In the genomic region with DNA sequence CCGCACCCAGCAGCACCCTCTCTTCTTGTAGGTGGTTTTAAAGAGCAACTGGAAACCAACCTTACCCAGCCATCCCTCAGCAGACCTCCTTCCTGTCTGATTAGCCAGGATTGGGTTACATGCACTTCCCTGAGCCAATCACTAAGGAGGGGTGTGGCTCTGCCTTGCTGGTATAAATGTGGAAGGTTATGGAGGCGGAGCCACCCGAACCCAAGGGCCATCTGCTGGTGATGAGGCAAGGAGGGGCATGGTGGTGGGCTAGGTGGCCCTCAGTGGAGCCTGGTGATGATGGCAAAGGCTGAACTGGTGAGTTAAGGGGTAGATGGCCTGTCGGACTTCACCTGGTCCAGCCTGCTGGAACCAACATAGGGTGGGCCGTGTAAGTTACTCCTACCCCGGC, we compare ENCODE assay signal across 17 cellular contexts. TPM values are rescaled to one million over a fixed set of nuclear protein-coding genes. Genes with fewer than 3 reads are reported as not detected.
A peak's percentile ranks its signal among the peaks of the same experiment; 100 is the strongest.
DNase-seq lines count a peak whose midpoint lies in the region; ATAC-seq, FAIRE-seq and TF ChIP-seq lines count a peak whose summit lies in the region.
"Had no signal": no experiment of that assay in that cellular context is flagged by ENCODE, and none has a peak within 500 bp of the region (broad histone marks: within the 10 kb centered on the region; RNA-seq: fewer than 3 reads in every experiment).

No MANE protein-coding gene starts in this region.

- CTCF ChIA-PET in WTC11 (lab: Charles Lee): interaction anchor here (1.6 kb wide), 1 partner anchor 32 kb away, joined by 5 read pairs; no protein-coding TSS in a partner anchor

- DNase-seq in COLO668 (lab: John Stamatoyannopoulos, UW; ENCODE audit: unreplicated experiment) (peak; percentile 28), ELF-1 (ENCODE audit: low read depth, low spot score) (peak; percentile 53), NAMALWA (ENCODE audit: low spot score) (peak; percentile 66), WTC11 (ENCODE audit: low spot score) (peak; percentile 34), pancreas (no peak), superior temporal gyrus (ENCODE audit: extremely low spot score) (no peak), hepatocyte (ENCODE audit: low spot score) (no peak)
- DNase-seq: effector CD8-positive, alpha-beta T cell; T-helper 1 cell had no signal

- FAIRE-seq in pancreas (lab: Jason Lieb, UNC): no peak
- FAIRE-seq: RCC 7860 had no signal

- WGBS in pancreas, 2 donors: 76 to 78% methylated on average over 6 of the region's 6 CpGs
- 93% methylated on average over 6 of the region's 6 CpGs for WGBS in hepatocyte (ENCODE audit: low lambda C conversion rate, missing lambda C conversion rate)

- H3K27me3 ChIP-seq in pancreas: no peaks in the 10 kb centered on the region
- peaks cover 8% of the 10 kb centered on the region for H3K27me3 ChIP-seq in hepatocyte
- H3K27me3 ChIP-seq: cardiac muscle cell had no signal

- H3K36me3 ChIP-seq in pancreas (no peaks in the 10 kb centered on the region), hepatocyte (replicated peaks; ENCODE audit: insufficient read depth, low read depth) (no peaks in the 10 kb centered on the region)
- H3K36me3 ChIP-seq: cardiac muscle cell had no signal

- no peaks in the 10 kb centered on the region for H3K79me2 ChIP-seq in hepatocyte

- no peak overlapping the region for H2AFZ ChIP-seq in hepatocyte

- intact Hi-C loops in pancreas (cut with DNase I): no loop called here

- no peak overlapping the region for H3K4me2 ChIP-seq in hepatocyte

- H3K4me3 Mint-ChIP-seq in WTC11: no peak overlapping the region
- H3K4me3 Mint-ChIP-seq: activated naive CD8-positive, alpha-beta T cell had no signal

- no peaks in the 10 kb centered on the region for H3K36me3 Mint-ChIP-seq in WTC11
- H3K36me3 Mint-ChIP-seq: activated naive CD8-positive, alpha-beta T cell had no signal

- H4K20me1 ChIP-seq in hepatocyte (ENCODE audit: insufficient read depth, poor library complexity, severe bottlenecking): no peaks in the 10 kb centered on the region

- no peak overlapping the region for H3K27ac Mint-ChIP-seq in WTC11
- H3K27ac Mint-ChIP-seq: activated naive CD8-positive, alpha-beta T cell had no signal

- peaks cover 3% of the 10 kb centered on the region; the same call in 1 of the 2 replicates for H3K4me1 Mint-ChIP-seq in WTC11

- POLR2A ChIA-PET in WTC11 (lab: Charles Lee): no interaction called here

- no peak for TF ChIP-seq CTCF in WTC11 (IDR thresholded peaks at IDR 0.05)
- TF ChIP-seq CTCF in pancreas (IDR thresholded peaks at IDR 0.05): no peak
- no peak for TF ChIP-seq CTCF in hepatocyte (IDR thresholded peaks at IDR 0.05; ENCODE audit: poor library complexity)

- H3K27me3 Mint-ChIP-seq in WTC11 (ENCODE audit: low read depth): peaks cover 3% of the 10 kb centered on the region; the same call in 1 of the 2 replicates
- H3K27me3 Mint-ChIP-seq: activated naive CD8-positive, alpha-beta T cell had no signal

- no peak overlapping the region for H3K4me3 ChIP-seq in pancreas
- no peak overlapping the region for H3K4me3 ChIP-seq in hepatocyte
- H3K4me3 ChIP-seq: cardiac muscle cell had no signal

- no peaks in the 10 kb centered on the region for H3K9me2 ChIP-seq in hepatocyte (replicated peaks; ENCODE audit: insufficient read depth)

- no peak overlapping the region for H3K27ac ChIP-seq in pancreas
- H3K27ac ChIP-seq in hepatocyte: no peak overlapping the region
- H3K27ac ChIP-seq: cardiac muscle cell had no signal

- H3K9me3 Mint-ChIP-seq in WTC11: no peaks in the 10 kb centered on the region

- ATAC-seq in WTC11 (peak; percentile 88), pancreas (no peak), GM18498 (IDR thresholded peaks at IDR 0.05; ENCODE audit: unreplicated experiment) (no peak)

- H3K9me3 ChIP-seq in pancreas: no peaks in the 10 kb centered on the region
- no peaks in the 10 kb centered on the region for H3K9me3 ChIP-seq in hepatocyte (ENCODE audit: low read depth)

- no peaks in the 10 kb centered on the region for H3K4me1 ChIP-seq in pancreas
- H3K4me1 ChIP-seq in hepatocyte (ENCODE audit: insufficient read depth): no peaks in the 10 kb centered on the region

TF ChIP-seq in WTC11, 78 proteins besides CTCF, POLR2A, EP300 and RAD21:
- TF ChIP-seq, protein P1, sequence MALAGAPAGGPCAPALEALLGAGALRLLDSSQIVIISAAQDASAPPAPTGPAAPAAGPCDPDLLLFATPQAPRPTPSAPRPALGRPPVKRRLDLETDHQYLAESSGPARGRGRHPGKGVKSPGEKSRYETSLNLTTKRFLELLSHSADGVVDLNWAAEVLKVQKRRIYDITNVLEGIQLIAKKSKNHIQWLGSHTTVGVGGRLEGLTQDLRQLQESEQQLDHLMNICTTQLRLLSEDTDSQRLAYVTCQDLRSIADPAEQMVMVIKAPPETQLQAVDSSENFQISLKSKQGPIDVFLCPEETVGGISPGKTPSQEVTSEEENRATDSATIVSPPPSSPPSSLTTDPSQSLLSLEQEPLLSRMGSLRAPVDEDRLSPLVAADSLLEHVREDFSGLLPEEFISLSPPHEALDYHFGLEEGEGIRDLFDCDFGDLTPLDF (CRISPR knock-in tag; IDR thresholded peaks at IDR 0.05): no peak
- peak; percentile 75 for TF ChIP-seq NFYB (CRISPR knock-in tag; conservative IDR thresholded peaks at IDR 0.05; ENCODE audit: low read depth)
- no peak for TF ChIP-seq JUN (CRISPR knock-in tag; IDR thresholded peaks at IDR 0.05)
TF ChIP-seq in WTC11: peak in this region for 1.

RNA-seq across cellular contexts. Expression of gene CCDC33, which starts 39.8 kb away (rescaled TPM):
- total RNA-seq in WTC11 (2021) (5.6 to 10.6 TPM (median 6.1 TPM) in 3 replicates), pancreas (not detected), hepatocyte (0.32 and 0.63 TPM in 2 replicates)
- polyA plus RNA-seq in pancreas (not detected), hepatocyte (0.86 and 1.3 TPM in 2 replicates)
- total RNA-seq: liver, myocyte, NCI-H460, posterior vena cava had no signal
- polyA plus RNA-seq: liver had no signal

Comparison
In these comparisons a context has a peak if more than half of its experiments do, and no peak if none do; other contexts are left out.
1. DNase-seq: peak in COLO668 (single experiment), ELF-1 (single experiment), NAMALWA (single experiment) and WTC11 (single experiment); none in pancreas (0 of 6), superior temporal gyrus (single experiment) and hepatocyte (single experiment).